In genomic region chr2:227411990-227412350, GRCh38 we compare ENCODE assay signal across 1 cellular context.
TF ChIP-seq lines count a peak whose summit lies in the region.

No MANE protein-coding gene starts in this region.

TF ChIP-seq in GM23338, 12 proteins besides CTCF, POLR2A, EP300 and RAD21 (continued from another document):
- TF ChIP-seq ZNF462 (CRISPR knock-in tag; IDR thresholded peaks at IDR 0.05), result no peak
- no peak for TF ChIP-seq ETS1 (IDR thresholded peaks at IDR 0.05)
- TF ChIP-seq NANOG (IDR thresholded peaks at IDR 0.05; ENCODE audit: borderline replicate concordance), result no peak
- TF ChIP-seq ZNF114 (CRISPR knock-in tag; IDR thresholded peaks at IDR 0.05), result no peak
- no peak for TF ChIP-seq CREB1 (CRISPR knock-in tag; IDR thresholded peaks at IDR 0.05; ENCODE audit: low read depth)
- no peak for TF ChIP-seq ZNF331 (CRISPR knock-in tag; IDR thresholded peaks at IDR 0.05; ENCODE audit: low read depth)
